Comparison of ENCODE assay signal across 16 cellular contexts in genomic region chr7:116098175-116098574, GRCh38.
"Had no signal": no experiment of that assay in that cellular context is flagged by ENCODE, and none has a peak within 500 bp of the region (broad histone marks: within the 10 kb centered on the region; RNA-seq: fewer than 3 reads in every experiment).

No MANE protein-coding gene starts in this region.

- H3K9me3 ChIP-seq: Peyer's patch, SJCRH30 had no signal

- H3K4me3 ChIP-seq: PC-9, Peyer's patch, SJCRH30 had no signal

- H3K27ac ChIP-seq: Peyer's patch had no signal

- DNase-seq: NCI-H1092 treated with DMSO at 0.1 percent for 48 hours; NCI-H1436; NCI-H187; NCI-H2081 treated with DMSO at 0.1 percent for 48 hours; NCI-H2171; NCI-H446 treated with DMSO at 0.1 percent for 48 hours; NCI-H510A treated with DMSO at 0.1 percent for 48 hours; NCI-H526 treated with DMSO at 0.1 percent for 48 hours; NCI-H774; NK-92 treated with Interleukin-12 subunit alpha and Interleukin-12 subunit beta, amount 100 ng/mL, for 24 hours; Peyer's patch; SHP77 treated with DMSO at 0.1 percent for 48 hours; T-helper 1 cell had no signal

- ATAC-seq: Right ventricle myocardium inferior had no signal

- H3K36me3 ChIP-seq: Peyer's patch, SJCRH30 had no signal
